In genomic region chr10:80498833-80499671, GRCh38 we compare ENCODE assay signal across 1 cellular context.
TF ChIP-seq lines count a peak whose summit lies in the region.

No MANE protein-coding gene starts in this region.

TF ChIP-seq in A549, 52 proteins besides CTCF, POLR2A, EP300 and RAD21 (continued from another document):
- TF ChIP-seq REST (IDR thresholded peaks at IDR 0.05), result no peak
- TF ChIP-seq MAFK (IDR thresholded peaks at IDR 0.05; ENCODE audit: partially characterized antibody), result peak; percentile 86
- no peak for TF ChIP-seq CHD2 (IDR thresholded peaks at IDR 0.05; ENCODE audit: low read length, partially characterized antibody)
- no peak for TF ChIP-seq PHF8 (IDR thresholded peaks at IDR 0.05; ENCODE audit: borderline replicate concordance, low read depth)
- no peak for TF ChIP-seq KDM1A (IDR thresholded peaks at IDR 0.05; ENCODE audit: low read depth)
- 0 out of 3 replicates have a peak, but pooled peaks have one; percentile 24 for TF ChIP-seq BCL3 (IDR thresholded peaks at IDR 0.05)
- TF ChIP-seq JUN (IDR thresholded peaks at IDR 0.05), result peak; percentile 79 to 86
- no peak for TF ChIP-seq SREBF2 (IDR thresholded peaks at IDR 0.05)
- TF ChIP-seq NFE2L2 (conservative IDR thresholded peaks at IDR 0.05; ENCODE audit: low read length), result no peak
- no peak for TF ChIP-seq EHF (CRISPR knock-in tag; IDR thresholded peaks at IDR 0.05)
- no peak for TF ChIP-seq TP53 (CRISPR knock-in tag; IDR thresholded peaks at IDR 0.05)
- TF ChIP-seq NR3C1 (IDR thresholded peaks at IDR 0.05), result no peak
- no peak for TF ChIP-seq POLR2AphosphoS2 (conservative IDR thresholded peaks at IDR 0.05; ENCODE audit: low read length)
- TF ChIP-seq RFX5 (IDR thresholded peaks at IDR 0.05), result no peak
- TF ChIP-seq ZC3H11A (IDR thresholded peaks at IDR 0.05), result no peak
- TF ChIP-seq HES2 (IDR thresholded peaks at IDR 0.05), result no peak
- no peak for TF ChIP-seq ZNF302 (CRISPR knock-in tag; IDR thresholded peaks at IDR 0.05)
- TF ChIP-seq CBX2 (IDR thresholded peaks at IDR 0.05; ENCODE audit: borderline replicate concordance, low read depth), result no peak
- TF ChIP-seq TFCP2L1 (CRISPR knock-in tag; IDR thresholded peaks at IDR 0.05), result no peak
- no peak for TF ChIP-seq ELK1 (IDR thresholded peaks at IDR 0.05; ENCODE audit: low read depth, low read length)
- TF ChIP-seq EHMT2 (IDR thresholded peaks at IDR 0.05; ENCODE audit: low read depth), result no peak
- TF ChIP-seq MAZ (IDR thresholded peaks at IDR 0.05; ENCODE audit: borderline replicate concordance, low read depth, low read length), result no peak
- TF ChIP-seq PBX3 (IDR thresholded peaks at IDR 0.05), result no peak
- no peak for TF ChIP-seq HEYL (CRISPR knock-in tag; IDR thresholded peaks at IDR 0.05)
- TF ChIP-seq FOSL2 (IDR thresholded peaks at IDR 0.05), result peak; percentile 81
- peak; percentile 93 for TF ChIP-seq FOSL2 (CRISPR knock-in tag; IDR thresholded peaks at IDR 0.05)
- TF ChIP-seq CEBPB (IDR thresholded peaks at IDR 0.05), result peak; percentile 98 to 100
- no peak for TF ChIP-seq ATOH8 (CRISPR knock-in tag; IDR thresholded peaks at IDR 0.05; ENCODE audit: low read depth)
- TF ChIP-seq CHD4 (IDR thresholded peaks at IDR 0.05; ENCODE audit: borderline replicate concordance), result no peak
- TF ChIP-seq ZSCAN20 (CRISPR knock-in tag; IDR thresholded peaks at IDR 0.05), result no peak
- no peak for TF ChIP-seq HOXB5 (CRISPR knock-in tag; IDR thresholded peaks at IDR 0.05)
- no peak for TF ChIP-seq RCOR1 (IDR thresholded peaks at IDR 0.05; ENCODE audit: low read depth, low read length)
- peak; percentile 88 for TF ChIP-seq MAX (IDR thresholded peaks at IDR 0.05)
- TF ChIP-seq GATA3 (IDR thresholded peaks at IDR 0.05; ENCODE audit: borderline replicate concordance), result peak; percentile 56
- TF ChIP-seq MYC (IDR thresholded peaks at IDR 0.05; ENCODE audit: borderline replicate concordance, low read length), result no peak
- TF ChIP-seq HDAC2 (IDR thresholded peaks at IDR 0.05), result no peak
- TF ChIP-seq E2F6 (IDR thresholded peaks at IDR 0.05; ENCODE audit: borderline replicate concordance, low read depth), result no peak
- TF ChIP-seq FOXS1 (CRISPR knock-in tag; IDR thresholded peaks at IDR 0.05), result no peak
- no peak for TF ChIP-seq NPAS2 (CRISPR knock-in tag; IDR thresholded peaks at IDR 0.05; ENCODE audit: borderline replicate concordance)
- TF ChIP-seq KDM5A (IDR thresholded peaks at IDR 0.05), result no peak
- TF ChIP-seq ESRRA (IDR thresholded peaks at IDR 0.05; ENCODE audit: borderline replicate concordance, low read length), result peak; percentile 49; the same call in 1 of the 2 replicates
- TF ChIP-seq RNF2 (IDR thresholded peaks at IDR 0.05; ENCODE audit: borderline replicate concordance, low read depth), result no peak
- TF ChIP-seq HOXB13 (CRISPR knock-in tag; IDR thresholded peaks at IDR 0.05; ENCODE audit: low read depth), result no peak
- peak; percentile 79; the same call in 1 of the 2 replicates for TF ChIP-seq JUNB (IDR thresholded peaks at IDR 0.05)
- no peak for TF ChIP-seq CBX8 (IDR thresholded peaks at IDR 0.05)
- TF ChIP-seq RARB (CRISPR knock-in tag; IDR thresholded peaks at IDR 0.05), result no peak
- no peak for TF ChIP-seq ZFP36 (IDR thresholded peaks at IDR 0.05; ENCODE audit: borderline replicate concordance, partially characterized antibody)
- TF ChIP-seq FOSB (CRISPR knock-in tag; IDR thresholded peaks at IDR 0.05), result no peak
